ENCODE assay signal across 27 cellular contexts in genomic region chr5:127568166-127568565, GRCh38. TPM values are rescaled to one million over a fixed set of nuclear protein-coding genes. Genes with fewer than 3 reads are reported as not detected.
DNase-seq lines count a peak whose midpoint lies in the region; ATAC-seq and TF ChIP-seq lines count a peak whose summit lies in the region.
"Had no signal": no experiment of that assay in that cellular context is flagged by ENCODE, and none has a peak within 500 bp of the region (broad histone marks: within the 10 kb centered on the region; RNA-seq: fewer than 3 reads in every experiment).

No MANE protein-coding gene starts in this region.

- H3K79me2 ChIP-seq in MM.1S (ENCODE audit: low read length), result no peaks in the 10 kb centered on the region

- no peak overlapping the region for H3K4me2 ChIP-seq in MM.1S (ENCODE audit: low read depth, low read length)

- H3K4me3 Mint-ChIP-seq in activated naive CD4-positive, alpha-beta T cell treated with anti-CD3 and anti-CD28 coated beads, Interleukin-2, amount 10 ng/mL, durations not matched to agents 7 days and 5 days, result peak overlapping the region; percentile 9
- H3K4me3 Mint-ChIP-seq in activated naive CD4-positive, alpha-beta T cell treated with anti-CD3 and anti-CD28 coated beads for 36 hours, result no peak overlapping the region
- no peak overlapping the region for H3K4me3 Mint-ChIP-seq in neural crest cell
- H3K4me3 Mint-ChIP-seq: activated CD4-positive, alpha-beta T cell treated with anti-CD3 and anti-CD28 coated beads for 36 hours; activated naive CD4-positive, alpha-beta T cell treated with anti-CD3 and anti-CD28 coated beads, Interleukin-2, amount 50 U/mL, for 24 hours had no signal

- no peak for DNase-seq in activated naive CD4-positive, alpha-beta T cell treated with anti-CD3 and anti-CD28 coated beads, Interleukin-2, amount 10 ng/mL, durations not matched to agents 7 days and 5 days
- DNase-seq in activated naive CD4-positive, alpha-beta T cell treated with anti-CD3 and anti-CD28 coated beads for 36 hours, result no peak
- DNase-seq in OCI-M1 (lab: John Stamatoyannopoulos, UW), result peak; percentile 0
- DNase-seq in neural crest cell (ENCODE audit: low read depth, low spot score), result no peak
- DNase-seq in activated CD8-positive, alpha-beta memory T cell treated with anti-CD3 and anti-CD28 coated beads, Interleukin-2, amount 50 U/mL, for 48 hours, result no peak
- DNase-seq in MM.1S, result no peak
- DNase-seq: activated CD4-positive, alpha-beta T cell treated with anti-CD3 and anti-CD28 coated beads for 36 hours; aorta; DMS153; HCEC 1CT; heart left ventricle; kidney; midbrain; natural killer cell; NCI-H1105 treated with DMSO at 0.1 percent for 48 hours; NCI-H2029 treated with DMSO at 0.1 percent for 48 hours; NCI-H2227 treated with DMSO at 0.1 percent for 48 hours; NCI-H69; SJCRH30; stimulated activated CD8-positive, alpha-beta memory T cell treated with anti-CD3 and anti-CD28 coated beads, Interleukin-4, amount 100 ng/mL, for 48 hours; T-cell; tibial artery had no signal

- H3K36me3 Mint-ChIP-seq in activated naive CD4-positive, alpha-beta T cell treated with anti-CD3 and anti-CD28 coated beads, Interleukin-2, amount 10 ng/mL, durations not matched to agents 7 days and 5 days, result no peaks in the 10 kb centered on the region
- no peaks in the 10 kb centered on the region for H3K36me3 Mint-ChIP-seq in activated naive CD4-positive, alpha-beta T cell treated with anti-CD3 and anti-CD28 coated beads for 36 hours (ENCODE audit: low read depth)
- no peaks in the 10 kb centered on the region for H3K36me3 Mint-ChIP-seq in neural crest cell (ENCODE audit: low read depth)
- H3K36me3 Mint-ChIP-seq: activated naive CD4-positive, alpha-beta T cell treated with anti-CD3 and anti-CD28 coated beads, Interleukin-2, amount 50 U/mL, for 24 hours; natural killer cell; T-cell had no signal

- H3K27me3 Mint-ChIP-seq in activated naive CD4-positive, alpha-beta T cell treated with anti-CD3 and anti-CD28 coated beads, Interleukin-2, amount 10 ng/mL, durations not matched to agents 7 days and 5 days, result peaks cover 16% of the 10 kb centered on the region
- H3K27me3 Mint-ChIP-seq in activated naive CD4-positive, alpha-beta T cell treated with anti-CD3 and anti-CD28 coated beads for 36 hours (ENCODE audit: low read depth), result peaks cover 27% of the 10 kb centered on the region
- H3K27me3 Mint-ChIP-seq in neural crest cell (ENCODE audit: low read depth), result no peaks in the 10 kb centered on the region

- H3K36me3 ChIP-seq in MM.1S (replicated peaks; ENCODE audit: insufficient read depth, low read length), result no peaks in the 10 kb centered on the region
- H3K36me3 ChIP-seq: cardiac muscle cell, heart left ventricle, SJCRH30, tibial artery had no signal

- H3K9me3 Mint-ChIP-seq in activated naive CD4-positive, alpha-beta T cell treated with anti-CD3 and anti-CD28 coated beads, Interleukin-2, amount 10 ng/mL, durations not matched to agents 7 days and 5 days, result no peaks in the 10 kb centered on the region
- no peaks in the 10 kb centered on the region for H3K9me3 Mint-ChIP-seq in activated naive CD4-positive, alpha-beta T cell treated with anti-CD3 and anti-CD28 coated beads for 36 hours
- H3K9me3 Mint-ChIP-seq in neural crest cell, result peaks cover 4% of the 10 kb centered on the region
- H3K9me3 Mint-ChIP-seq: activated naive CD4-positive, alpha-beta T cell treated with anti-CD3 and anti-CD28 coated beads, Interleukin-2, amount 50 U/mL, for 24 hours; natural killer cell; T-cell had no signal

- H3K9me3 ChIP-seq in MM.1S (replicated peaks; ENCODE audit: insufficient read depth, low read length), result no peaks in the 10 kb centered on the region
- H3K9me3 ChIP-seq: heart left ventricle, SJCRH30, tibial artery had no signal

- H3K27ac ChIP-seq in MM.1S (ENCODE audit: low read length), result no peak overlapping the region
- H3K27ac ChIP-seq: cardiac muscle cell, heart left ventricle, SJCRH30, skin epidermis, tibial artery had no signal

- no peak overlapping the region for H3K27ac Mint-ChIP-seq in activated naive CD4-positive, alpha-beta T cell treated with anti-CD3 and anti-CD28 coated beads, Interleukin-2, amount 10 ng/mL, durations not matched to agents 7 days and 5 days
- H3K27ac Mint-ChIP-seq in activated naive CD4-positive, alpha-beta T cell treated with anti-CD3 and anti-CD28 coated beads for 36 hours, result no peak overlapping the region
- peak overlapping the region; percentile 21 for H3K27ac Mint-ChIP-seq in neural crest cell (ENCODE audit: unreplicated experiment)
- H3K27ac Mint-ChIP-seq: activated CD4-positive, alpha-beta T cell treated with anti-CD3 and anti-CD28 coated beads for 36 hours; natural killer cell; T-cell had no signal

- no peaks in the 10 kb centered on the region for H4K20me1 ChIP-seq in MM.1S (ENCODE audit: insufficient read depth, low read length)

- CTCF ChIA-PET in activated naive CD4-positive, alpha-beta T cell treated with anti-CD3 and anti-CD28 coated beads, Interleukin-2, amount 10 ng/mL, durations not matched to agents 7 days and 5 days (lab: Charles Lee), result no interaction called here
- CTCF ChIA-PET in activated naive CD4-positive, alpha-beta T cell treated with anti-CD3 and anti-CD28 coated beads for 36 hours (lab: Charles Lee), result no interaction called here

- no peak for TF ChIP-seq CTCF in neural crest cell (conservative IDR thresholded peaks at IDR 0.05)
- TF ChIP-seq CTCF in MM.1S (IDR thresholded peaks at IDR 0.05; ENCODE audit: low read length), result no peak

- no peaks in the 10 kb centered on the region for H3K9me2 ChIP-seq in MM.1S (replicated peaks; ENCODE audit: insufficient read depth, low read length)

- peaks cover 8% of the 10 kb centered on the region for H3K4me1 Mint-ChIP-seq in activated naive CD4-positive, alpha-beta T cell treated with anti-CD3 and anti-CD28 coated beads, Interleukin-2, amount 10 ng/mL, durations not matched to agents 7 days and 5 days
- H3K4me1 Mint-ChIP-seq in activated naive CD4-positive, alpha-beta T cell treated with anti-CD3 and anti-CD28 coated beads for 36 hours (ENCODE audit: low read depth), result peaks cover 5% of the 10 kb centered on the region
- H3K4me1 Mint-ChIP-seq in neural crest cell, result peaks cover 41% of the 10 kb centered on the region

- no peaks in the 10 kb centered on the region for H3F3A ChIP-seq in MM.1S (ENCODE audit: insufficient read depth, low read length)

- H3K4me3 ChIP-seq in MM.1S (ENCODE audit: low read length), result no peak overlapping the region
- H3K4me3 ChIP-seq: cardiac muscle cell, SJCRH30, skin epidermis, tibial artery had no signal

- intact Hi-C loops in activated naive CD4-positive, alpha-beta T cell treated with anti-CD3 and anti-CD28 coated beads for 36 hours (cut with micrococcal nuclease), result loop anchor here (10.0 kb wide), 1 partner anchor 1337 kb away; no protein-coding TSS in a partner anchor

- no peak overlapping the region for H2AFZ ChIP-seq in MM.1S (ENCODE audit: low read length)

- no peak overlapping the region for H3K9ac ChIP-seq in MM.1S (ENCODE audit: low read length)

- H3K27me3 ChIP-seq in MM.1S (replicated peaks; ENCODE audit: insufficient read depth, low read length), result no peaks in the 10 kb centered on the region
- H3K27me3 ChIP-seq: cardiac muscle cell, SJCRH30, tibial artery had no signal

- ATAC-seq in HG02678 (IDR thresholded peaks at IDR 0.05; ENCODE audit: unreplicated experiment) (peak; percentile 17), SK-N-SH treated with all-trans-retinoic acid at 6 μM for 48 hours (no peak)
- ATAC-seq: heart left ventricle, natural killer cell, T-cell had no signal

- H3K4me1 ChIP-seq in MM.1S (ENCODE audit: low read length), result peaks cover 8% of the 10 kb centered on the region; the same call in 1 of the 2 replicates
- H3K4me1 ChIP-seq: SJCRH30, tibial artery had no signal

TF ChIP-seq in SK-N-SH treated with all-trans-retinoic acid at 6 μM for 48 hours, 23 proteins besides CTCF, POLR2A, EP300 and RAD21 (continues in another document):
- TF ChIP-seq ISL1 (CRISPR knock-in tag; IDR thresholded peaks at IDR 0.05) (no peak), CSRNP3 (CRISPR knock-in tag; IDR thresholded peaks at IDR 0.05) (no peak), TSHZ2 (CRISPR knock-in tag; IDR thresholded peaks at IDR 0.05) (no peak), ZNF70 (CRISPR knock-in tag; IDR thresholded peaks at IDR 0.05) (no peak), BACH2 (CRISPR knock-in tag; IDR thresholded peaks at IDR 0.05; ENCODE audit: borderline replicate concordance) (no peak)

RNA-seq across cellular contexts. Expression of gene PRRC1, which starts 50.7 kb away (rescaled TPM):
- 10 to 100 TPM; 34.1 to 35.1 TPM for total RNA-seq in activated naive CD4-positive, alpha-beta T cell treated with anti-CD3 and anti-CD28 coated beads for 36 hours
- 58.6 and 63.1 TPM in 2 replicates for total RNA-seq in neural crest cell
